Comparison of ENCODE assay signal across 10 cellular contexts in the genomic region with DNA sequence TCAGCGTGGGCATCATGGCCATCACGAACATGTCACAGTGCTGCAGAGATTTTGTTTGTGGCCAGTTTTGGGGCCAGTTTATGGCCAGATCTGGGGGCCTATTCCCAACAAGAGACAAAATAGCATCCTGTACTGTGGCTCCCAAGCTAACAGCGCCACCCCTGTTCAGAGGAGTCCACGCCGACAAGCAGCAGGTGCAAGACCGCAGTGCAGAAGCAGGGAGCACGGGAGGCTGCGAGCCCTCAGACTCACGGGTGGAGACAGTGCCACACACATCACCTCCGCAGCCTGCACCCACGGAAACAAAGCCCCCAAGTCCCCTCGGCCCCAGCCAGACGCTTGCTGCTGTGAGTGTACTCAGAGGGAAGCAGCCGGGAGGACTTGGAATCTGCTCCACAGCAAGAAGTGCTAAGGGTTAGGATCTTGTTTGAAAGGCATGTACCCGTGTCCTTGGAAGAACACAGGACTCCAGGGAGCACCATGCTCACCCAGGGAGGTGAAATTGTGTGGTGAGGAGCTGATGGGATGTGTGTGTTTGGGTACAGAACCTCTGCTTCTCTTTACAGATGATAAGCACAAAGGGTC. TPM values are rescaled to one million over a fixed set of nuclear protein-coding genes. Genes with fewer than 3 reads are reported as not detected.
DNase-seq lines count a peak whose midpoint lies in the region; TF ChIP-seq lines count a peak whose summit lies in the region.
"Had no signal": no experiment of that assay in that cellular context is flagged by ENCODE, and none has a peak within 500 bp of the region (broad histone marks: within the 10 kb centered on the region; RNA-seq: fewer than 3 reads in every experiment).

No MANE protein-coding gene starts in this region.

- 40 to 48% methylated on average over 15 of the region's 15 CpGs for WGBS in tibial nerve, 2 donors

- no peak for TF ChIP-seq POLR2A in tibial nerve (IDR thresholded peaks at IDR 0.05)

- no peaks in the 10 kb centered on the region for H4K20me1 ChIP-seq in neural progenitor cell (ENCODE audit: low read depth)
- H4K20me1 ChIP-seq: BLaER1 treated with 17β-estradiol and CSF1 and Interleukin-3, amounts not matched to agents 10 nM and 100 nM had no signal

- no peaks in the 10 kb centered on the region for H3K9me3 Mint-ChIP-seq in neural progenitor cell

- H3K4me1 Mint-ChIP-seq in neural progenitor cell = peaks cover 6% of the 10 kb centered on the region

- H3K4me3 Mint-ChIP-seq in neural progenitor cell = no peak overlapping the region

- no peak for TF ChIP-seq EP300 in tibial nerve (IDR thresholded peaks at IDR 0.05)

- no peaks in the 10 kb centered on the region for H3K4me1 ChIP-seq in neural progenitor cell
- H3K4me1 ChIP-seq in tibial nerve = no peaks in the 10 kb centered on the region
- H3K4me1 ChIP-seq: BLaER1 treated with 17β-estradiol and CSF1 and Interleukin-3, amounts not matched to agents 10 nM and 100 nM had no signal

- H3K27ac Mint-ChIP-seq in neural progenitor cell = no peak overlapping the region

- peak overlapping the region; percentile 9 for H3K4me2 ChIP-seq in neural progenitor cell
- H3K4me2 ChIP-seq: BLaER1 treated with 17β-estradiol and CSF1 and Interleukin-3, amounts not matched to agents 10 nM and 100 nM had no signal

- H3K36me3 Mint-ChIP-seq in neural progenitor cell = no peaks in the 10 kb centered on the region

- no peaks in the 10 kb centered on the region for H3F3A ChIP-seq in neural progenitor cell (ENCODE audit: low read depth)

- H2AFZ ChIP-seq in neural progenitor cell (replicated peaks) = peak overlapping the region; percentile 87

- H3K79me2 ChIP-seq in neural progenitor cell (ENCODE audit: low read depth) = no peaks in the 10 kb centered on the region

- H3K36me3 ChIP-seq in neural progenitor cell (no peaks in the 10 kb centered on the region), tibial nerve (peaks cover 0 to 19% (median 0%) of the 10 kb centered on the region in 3 donors)

- H3K9me3 ChIP-seq in neural progenitor cell (ENCODE audit: low read depth) (no peaks in the 10 kb centered on the region), tibial nerve (no peaks in the 10 kb centered on the region)
- H3K9me3 ChIP-seq: BLaER1 treated with 17β-estradiol and CSF1 and Interleukin-3, amounts not matched to agents 10 nM and 100 nM had no signal

- H3K4me3 ChIP-seq in astrocyte of the spinal cord (ENCODE audit: low read depth, low read length) (no peak overlapping the region), neural progenitor cell (no peak overlapping the region), tibial nerve (no peak overlapping the region)
- H3K4me3 ChIP-seq: BLaER1 treated with 17β-estradiol and CSF1 and Interleukin-3, amounts not matched to agents 10 nM and 100 nM had no signal

- no peak overlapping the region for H3K27ac ChIP-seq in neural progenitor cell
- no peak overlapping the region for H3K27ac ChIP-seq in tibial nerve
- H3K27ac ChIP-seq: BLaER1 treated with 17β-estradiol and CSF1 and Interleukin-3, amounts not matched to agents 10 nM and 100 nM had no signal

- H3K9ac ChIP-seq in neural progenitor cell = no peak overlapping the region
- H3K9ac ChIP-seq: BLaER1 treated with 17β-estradiol and CSF1 and Interleukin-3, amounts not matched to agents 10 nM and 100 nM had no signal

- H3K27me3 ChIP-seq in neural progenitor cell (peaks cover 4% of the 10 kb centered on the region), tibial nerve (no peaks in the 10 kb centered on the region)
- H3K27me3 ChIP-seq: BLaER1 treated with 17β-estradiol and CSF1 and Interleukin-3, amounts not matched to agents 10 nM and 100 nM had no signal

- H3K27me3 Mint-ChIP-seq in neural progenitor cell (ENCODE audit: insufficient read depth, low read depth) = no peaks in the 10 kb centered on the region

- in situ Hi-C loops in KBM-7 (cut with MboI; ENCODE audit: low pct_unique_long_range_greater_than_20kb, low sequenced_read_pairs) = loop anchor here (25.0 kb wide), 1 partner anchor 166 kb away; the partner anchor contains the start of gene EVA1C
- in situ Hi-C loops in astrocyte of the spinal cord (cut with HindIII; ENCODE audit: low sequenced_read_pairs) = no loop called here

- DNase-seq in SHP77 (lab: John Stamatoyannopoulos, UW) = peak; percentile 9 to 52
- DNase-seq in SHP77 treated with DMSO at 0.1 percent for 48 hours (lab: John Stamatoyannopoulos, UW) = no peak
- peak; percentile 14 for DNase-seq in KBM-7
- DNase-seq in astrocyte of the spinal cord (ENCODE audit: low read depth, low spot score) = no peak
- peak; percentile 71 for DNase-seq in neural progenitor cell (ENCODE audit: low spot score)
- DNase-seq in tibial nerve (ENCODE audit: low spot score in 2 of 2) = no peak
- DNase-seq in NCI-H1092 (lab: John Stamatoyannopoulos, UW) = no peak
- no peak for DNase-seq in nucleus accumbens (lab: John Stamatoyannopoulos, UW)
- DNase-seq: mesenchymal stem cell had no signal

- TF ChIP-seq CTCF in astrocyte of the spinal cord (IDR thresholded peaks at IDR 0.05; ENCODE audit: low read depth, low read length) = peak; percentile 57
- peak; percentile 70 for TF ChIP-seq CTCF in neural progenitor cell (IDR thresholded peaks at IDR 0.05)
- TF ChIP-seq CTCF in tibial nerve (IDR thresholded peaks at IDR 0.05) = peak in 1 of 5 experiments; percentile 11

RNA-seq across cellular contexts. Expression of gene TCP10L, which starts 7.1 kb away (rescaled TPM):
- total RNA-seq in neural progenitor cell (ENCODE audit: low replicate concordance) = 0.59 and 3.7 TPM in 2 replicates
- total RNA-seq in tibial nerve = 10 to 100 TPM in 1 of 4 donors, 1 to 10 TPM in 3; 1.0 to 10.3 (median 2.4) TPM

RNA-seq across cellular contexts. Expression of gene CFAP298, which starts 34.0 kb away (rescaled TPM):
- 44.0 and 52.0 TPM in 2 replicates for total RNA-seq in neural progenitor cell (ENCODE audit: low replicate concordance)
- 10 to 100 TPM; 14.5 to 41.1 (median 29.5) TPM for total RNA-seq in tibial nerve

Comparison
In these comparisons a context has a peak if more than half of its experiments do, and no peak if none do; other contexts are left out.
1. DNase-seq: peak in SHP77 (2 of 2), KBM-7 (single experiment) and neural progenitor cell (single experiment); none in SHP77 treated with DMSO at 0.1 percent for 48 hours (single experiment), astrocyte of the spinal cord (single experiment), tibial nerve (0 of 2), NCI-H1092 (single experiment) and nucleus accumbens (0 of 56).